8 cellular contexts compared by ENCODE assay signal in genomic region chr6:46217671-46218131, GRCh38. TPM values are rescaled to one million over a fixed set of nuclear protein-coding genes. Genes with fewer than 3 reads are reported as not detected.
A peak's percentile ranks its signal among the peaks of the same experiment; 100 is the strongest.
DNase-seq lines count a peak whose midpoint lies in the region; ATAC-seq, FAIRE-seq and TF ChIP-seq lines count a peak whose summit lies in the region.

No MANE protein-coding gene starts in this region.

- H3K4me3 ChIP-seq in NB4 (ENCODE audit: low read depth, low read length) (no peak overlapping the region), GM23338 (no peak overlapping the region)

- no peaks in the 10 kb centered on the region for H3F3A ChIP-seq in GM23338 (replicated peaks; ENCODE audit: low read depth)

- H3K9me2 ChIP-seq in GM23338 (ENCODE audit: insufficient read depth), result no peaks in the 10 kb centered on the region

- H3K4me2 ChIP-seq in GM23338, result no peak overlapping the region

- no peaks in the 10 kb centered on the region for H3K79me2 ChIP-seq in GM23338 (replicated peaks; ENCODE audit: insufficient read depth)

- no peak overlapping the region for H3K4me3 Mint-ChIP-seq in GM23338

- no peak for TF ChIP-seq CTCF in NB4 (IDR thresholded peaks at IDR 0.05; ENCODE audit: low read depth, low read length)
- TF ChIP-seq CTCF in GM23338 (conservative IDR thresholded peaks at IDR 0.05; ENCODE audit: low read depth in 2 of 2), result no peak

- no peaks in the 10 kb centered on the region; the same call in 1 of the 2 replicates for H3K4me1 ChIP-seq in GM23338 (ENCODE audit: insufficient read depth)

- no peaks in the 10 kb centered on the region for H3K36me3 ChIP-seq in GM23338 (ENCODE audit: insufficient read depth)

- H4K20me1 ChIP-seq in GM23338 (replicated peaks; ENCODE audit: insufficient read depth), result no peaks in the 10 kb centered on the region; the same call in 1 of the 2 replicates

- no peaks in the 10 kb centered on the region for H3K36me3 Mint-ChIP-seq in GM23338 (ENCODE audit: low read depth)

- H3K27ac Mint-ChIP-seq in GM23338, result no peak overlapping the region

- peak; percentile 60 for ATAC-seq in GM21576 (IDR thresholded peaks at IDR 0.05; ENCODE audit: unreplicated experiment)
- no peak for ATAC-seq in GM23338

- H2AFZ ChIP-seq in GM23338, result no peak overlapping the region

- peaks cover 13% of the 10 kb centered on the region for H3K4me1 Mint-ChIP-seq in GM23338

- TF ChIP-seq POLR2A in NB4 (IDR thresholded peaks at IDR 0.05; ENCODE audit: extremely low read depth, insufficient read length) (no peak), H54 (IDR thresholded peaks at IDR 0.05; ENCODE audit: low read depth, low read length) (no peak)

- no peaks in the 10 kb centered on the region for H3K27me3 ChIP-seq in layer of hippocampus (ENCODE audit: control insufficient read depth, insufficient read depth, low read length)
- H3K27me3 ChIP-seq in GM23338 (ENCODE audit: insufficient read depth), result no peaks in the 10 kb centered on the region

- DNase-seq in GM18507 (ENCODE audit: extremely low spot score, insufficient read length, low read depth) (peak; percentile 22), NB4 (ENCODE audit: low read depth) (peak; percentile 20), NCI-H146 treated with DMSO at 0.1 percent for 48 hours (lab: John Stamatoyannopoulos, UW; ENCODE audit: unreplicated experiment) (no peak), NCI-H345 (lab: John Stamatoyannopoulos, UW) (no peak), H54 (ENCODE audit: insufficient read length, low spot score) (no peak), GM23338 (ENCODE audit: low spot score) (no peak)

- peaks cover 6% of the 10 kb centered on the region for H3K27me3 Mint-ChIP-seq in GM23338 (ENCODE audit: insufficient read depth, low read depth, poor library complexity)

- H3K9me3 Mint-ChIP-seq in GM23338, result no peaks in the 10 kb centered on the region

- peak; percentile 80 for FAIRE-seq in GM18507 (lab: Jason Lieb, UNC)
- FAIRE-seq in H54 (lab: Jason Lieb, UNC), result no peak

- H3K27ac ChIP-seq in layer of hippocampus (ENCODE audit: low read depth, low read length) (peak overlapping the region; percentile 32), GM23338 (ENCODE audit: low read depth) (no peak overlapping the region)

TF ChIP-seq in GM23338, 12 proteins besides CTCF, POLR2A, EP300 and RAD21:
- no peak for TF ChIP-seq CREB1 (CRISPR knock-in tag; IDR thresholded peaks at IDR 0.05; ENCODE audit: low read depth)
- no peak for TF ChIP-seq STAT1 (IDR thresholded peaks at IDR 0.05; ENCODE audit: unreplicated experiment)
- TF ChIP-seq POLR2AphosphoS5 (IDR thresholded peaks at IDR 0.05; ENCODE audit: low read depth), result no peak
- no peak for TF ChIP-seq JUNB (IDR thresholded peaks at IDR 0.05; ENCODE audit: unreplicated experiment)
- TF ChIP-seq ZNF462 (CRISPR knock-in tag; IDR thresholded peaks at IDR 0.05), result no peak
- TF ChIP-seq ZNF114 (CRISPR knock-in tag; IDR thresholded peaks at IDR 0.05), result no peak
- TF ChIP-seq EZH2 (IDR thresholded peaks at IDR 0.05; ENCODE audit: low read depth, unreplicated experiment), result no peak
- no peak for TF ChIP-seq ETS1 (IDR thresholded peaks at IDR 0.05)
- no peak for TF ChIP-seq REST (IDR thresholded peaks at IDR 0.05; ENCODE audit: unreplicated experiment)
- no peak for TF ChIP-seq EZH2phosphoT487 (IDR thresholded peaks at IDR 0.05; ENCODE audit: unreplicated experiment)
- no peak for TF ChIP-seq NANOG (IDR thresholded peaks at IDR 0.05; ENCODE audit: borderline replicate concordance)
- no peak for TF ChIP-seq ZNF331 (CRISPR knock-in tag; IDR thresholded peaks at IDR 0.05; ENCODE audit: low read depth)

RNA-seq across cellular contexts. Expression of gene ENPP5, which starts 46.9 kb away (rescaled TPM):
- total RNA-seq in GM23338 (2014; rRNA removed; shearing (Covaris generic)), result 10.6 and 13.0 TPM in 2 replicates
- polyA plus RNA-seq in GM23338 (2016; fragmentation: Nextera tagmentation; extraction: Ambion mirVana), result 7.3 and 8.5 TPM in 2 replicates

Comparison
In these comparisons a context has a peak if more than half of its experiments do, and no peak if none do; other contexts are left out.
1. DNase-seq: peak in GM18507 (single experiment) and NB4 (single experiment); none in NCI-H146 treated with DMSO at 0.1 percent for 48 hours (single experiment), NCI-H345 (single experiment), H54 (single experiment) and GM23338 (single experiment).